Comparison of ENCODE assay signal across 21 cellular contexts in the genomic region with DNA sequence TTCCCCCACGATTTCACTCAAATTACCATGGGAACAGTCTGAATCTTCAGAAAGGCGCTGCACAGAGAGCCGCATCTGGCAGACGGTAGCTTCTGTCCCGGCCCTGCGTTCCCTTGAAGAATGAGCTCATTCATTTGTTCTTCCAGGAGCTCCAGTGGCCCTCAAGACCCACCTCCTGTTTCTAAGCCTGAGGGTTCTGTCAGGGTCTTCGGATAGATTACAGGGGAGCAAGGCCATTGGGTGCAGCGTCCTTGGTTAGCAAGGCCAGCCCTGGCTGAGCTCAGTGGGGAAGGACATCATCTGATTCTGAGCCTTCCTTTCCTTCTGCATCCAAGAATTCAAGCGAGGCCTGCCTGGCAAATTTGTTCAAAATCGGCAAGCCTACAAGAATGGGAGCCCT.
DNase-seq lines count a peak whose midpoint lies in the region; ATAC-seq, FAIRE-seq and TF ChIP-seq lines count a peak whose summit lies in the region.
"Had no signal": no experiment of that assay in that cellular context is flagged by ENCODE, and none has a peak within 500 bp of the region (broad histone marks: within the 10 kb centered on the region; RNA-seq: fewer than 3 reads in every experiment).

No MANE protein-coding gene starts in this region.

- H3K79me2 ChIP-seq in PC-9 (ENCODE audit: low read depth): no peaks in the 10 kb centered on the region

- H4K20me1 ChIP-seq in PC-9 (ENCODE audit: insufficient read depth): no peaks in the 10 kb centered on the region

- BruUV-seq in PC-9 (replicated peaks; lab: Mats Ljungman, UMichigan): no TSS peak

- no peak overlapping the region for H3K4me2 ChIP-seq in PC-9
- H3K4me2 ChIP-seq: GM23338 had no signal

- H3F3A ChIP-seq in PC-9 (ENCODE audit: insufficient read depth, low read depth): no peaks in the 10 kb centered on the region

- no peaks in the 10 kb centered on the region for H3K9me2 ChIP-seq in PC-9 (ENCODE audit: insufficient read depth)

- CTCF ChIA-PET in PC-9 (lab: Charles Lee): no interaction called here

- DNase-seq in NCI-H2227 (lab: John Stamatoyannopoulos, UW; ENCODE audit: unreplicated experiment) (peak; percentile 69), NCI-H2227 treated with DMSO at 0.1 percent for 48 hours (lab: John Stamatoyannopoulos, UW) (no peak), dorsolateral prefrontal cortex (peak in 5 of 10 donors; percentile 10 to 70 (median 52)), occipital lobe (lab: John Stamatoyannopoulos, UW) (peak; percentile 21), PC-9 (no peak), frontal cortex (ENCODE audit: low spot score in 2 of 2) (no peak)
- DNase-seq in activated CD4-positive, alpha-beta T cell treated with anti-CD3 and anti-CD28 coated beads for 4 hours: no peak
- DNase-seq: CD8-positive, alpha-beta T cell; COR-L47; DMS153; DMS79 treated with DMSO at 0.1 percent for 48 hours; EL; H7; IMR-90; KBM-7 had no signal

- POLR2A ChIA-PET in PC-9 (lab: Charles Lee; ENCODE audit: unreplicated experiment): no interaction called here

- H3K27me3 ChIP-seq in dorsolateral prefrontal cortex: no peaks in the 10 kb centered on the region
- no peaks in the 10 kb centered on the region for H3K27me3 ChIP-seq in PC-9 (ENCODE audit: insufficient read depth, low read depth)

- no peak for TF ChIP-seq CTCF in dorsolateral prefrontal cortex (IDR thresholded peaks at IDR 0.05 in 54 of 56, conservative IDR thresholded peaks at IDR 0.05 in 2 of 56; ENCODE audit: low read depth in 1 of 56, partially characterized antibody in 56 of 56)
- TF ChIP-seq CTCF in PC-9 (conservative IDR thresholded peaks at IDR 0.05): no peak

- no peak for ATAC-seq in GM19324 (IDR thresholded peaks at IDR 0.05; ENCODE audit: low FRiP score, unreplicated experiment)
- ATAC-seq: CD8-positive, alpha-beta T cell; GM23338 had no signal

- no peaks in the 10 kb centered on the region for H3K36me3 ChIP-seq in PC-9 (ENCODE audit: low read depth)

- no peak overlapping the region for H3K4me3 ChIP-seq in dorsolateral prefrontal cortex
- H3K4me3 ChIP-seq in PC-9: no peak overlapping the region
- H3K4me3 ChIP-seq: GM23338 had no signal

- H3K9me3 ChIP-seq in PC-9 (ENCODE audit: insufficient read depth, low read depth): no peaks in the 10 kb centered on the region

- no peak for FAIRE-seq in frontal cortex (lab: Jason Lieb, UNC)
- FAIRE-seq: D721Med, G401.6, GM12891 had no signal

- H3K27ac ChIP-seq in dorsolateral prefrontal cortex (peak overlapping the region in 50 of 59 donors; percentile 18 to 87 (median 66)), PC-9 (no peak overlapping the region)
- H3K27ac ChIP-seq: 22Rv1 had no signal

- no peaks in the 10 kb centered on the region for H3K4me1 ChIP-seq in PC-9 (replicated peaks; ENCODE audit: insufficient read depth)

- H2AFZ ChIP-seq in PC-9: no peak overlapping the region
- H2AFZ ChIP-seq: GM23338 had no signal

- intact Hi-C loops in dorsolateral prefrontal cortex (cut with DNase I) (no loop called here), PC-9 (cut with micrococcal nuclease; ENCODE audit: unreplicated experiment) (no loop called here)

Comparison
In these comparisons a context has a peak if more than half of its experiments do, and no peak if none do; other contexts are left out.
1. DNase-seq: peak in NCI-H2227 (single experiment) and occipital lobe (single experiment); none in NCI-H2227 treated with DMSO at 0.1 percent for 48 hours (single experiment), PC-9 (0 of 2), frontal cortex (0 of 2) and activated CD4-positive, alpha-beta T cell treated with anti-CD3 and anti-CD28 coated beads for 4 hours (0 of 2).